Comparison of ENCODE assay signal across 1 cellular context in the genomic region with DNA sequence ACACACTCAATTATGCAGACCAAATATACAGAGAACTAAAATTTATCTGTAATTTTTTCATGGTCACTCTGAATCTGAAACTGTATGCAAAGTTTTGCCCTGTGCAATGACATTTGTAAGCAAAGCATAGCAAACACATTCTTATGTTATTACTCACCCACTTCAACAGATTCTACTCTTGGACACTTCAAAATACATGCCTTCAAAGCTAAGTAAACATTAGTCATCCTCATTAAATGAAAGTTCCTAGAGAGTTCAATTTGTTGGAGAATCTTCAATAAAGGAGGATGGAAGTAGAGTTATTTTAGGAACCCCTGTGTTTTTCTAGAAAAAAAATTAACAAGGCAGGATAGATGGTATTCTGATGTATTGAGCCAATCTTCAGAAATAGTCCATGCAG.
TF ChIP-seq lines count a peak whose summit lies in the region.

No MANE protein-coding gene starts in this region.

TF ChIP-seq in HepG2, 621 proteins besides CTCF, POLR2A, EP300 and RAD21 (continued from another document and continues in another):
- TF ChIP-seq, protein P1, sequence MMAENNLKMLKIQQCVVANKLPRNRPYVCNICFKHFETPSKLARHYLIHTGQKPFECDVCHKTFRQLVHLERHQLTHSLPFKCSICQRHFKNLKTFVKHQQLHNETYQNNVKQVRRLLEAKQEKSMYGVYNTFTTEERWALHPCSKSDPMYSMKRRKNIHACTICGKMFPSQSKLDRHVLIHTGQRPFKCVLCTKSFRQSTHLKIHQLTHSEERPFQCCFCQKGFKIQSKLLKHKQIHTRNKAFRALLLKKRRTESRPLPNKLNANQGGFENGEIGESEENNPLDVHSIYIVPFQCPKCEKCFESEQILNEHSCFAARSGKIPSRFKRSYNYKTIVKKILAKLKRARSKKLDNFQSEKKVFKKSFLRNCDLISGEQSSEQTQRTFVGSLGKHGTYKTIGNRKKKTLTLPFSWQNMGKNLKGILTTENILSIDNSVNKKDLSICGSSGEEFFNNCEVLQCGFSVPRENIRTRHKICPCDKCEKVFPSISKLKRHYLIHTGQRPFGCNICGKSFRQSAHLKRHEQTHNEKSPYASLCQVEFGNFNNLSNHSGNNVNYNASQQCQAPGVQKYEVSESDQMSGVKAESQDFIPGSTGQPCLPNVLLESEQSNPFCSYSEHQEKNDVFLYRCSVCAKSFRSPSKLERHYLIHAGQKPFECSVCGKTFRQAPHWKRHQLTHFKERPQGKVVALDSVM (CRISPR knock-in tag; IDR thresholded peaks at IDR 0.05), result no peak
- TF ChIP-seq NR2F6 (IDR thresholded peaks at IDR 0.05) (0 out of 2 replicates have a peak, but pooled peaks have one; percentile 16), NR2F6 (CRISPR knock-in tag; IDR thresholded peaks at IDR 0.05) (0 out of 2 replicates have a peak, but pooled peaks have one; percentile 10), WIZ (CRISPR knock-in tag; IDR thresholded peaks at IDR 0.05) (no peak), NCOA2 (CRISPR knock-in tag; IDR thresholded peaks at IDR 0.05) (peak; percentile 41), HIVEP1 (CRISPR knock-in tag; IDR thresholded peaks at IDR 0.05) (no peak), TCF7 (IDR thresholded peaks at IDR 0.05; ENCODE audit: low read depth) (peak; percentile 78), THAP8 (CRISPR knock-in tag; IDR thresholded peaks at IDR 0.05; ENCODE audit: borderline replicate concordance) (no peak), HOXA3 (CRISPR knock-in tag; IDR thresholded peaks at IDR 0.05) (no peak), GATAD2A (CRISPR knock-in tag; IDR thresholded peaks at IDR 0.05) (peak; percentile 70), NCOR1 (IDR thresholded peaks at IDR 0.05; ENCODE audit: borderline replicate concordance, low read length) (peak; percentile 45; the same call in 1 of the 2 replicates), HOMEZ (CRISPR knock-in tag; IDR thresholded peaks at IDR 0.05; ENCODE audit: low read depth) (no peak), FOXP1 (IDR thresholded peaks at IDR 0.05) (no peak), FOXP1 (CRISPR knock-in tag; IDR thresholded peaks at IDR 0.05) (0 out of 2 replicates have a peak, but pooled peaks have one; percentile 29), CC2D1A (CRISPR knock-in tag; IDR thresholded peaks at IDR 0.05) (no peak), NR2F1 (CRISPR knock-in tag; IDR thresholded peaks at IDR 0.05) (peak in 1 of 2 experiments; percentile 22; a peak in 1 of 4 replicates), BCL6 (CRISPR knock-in tag; IDR thresholded peaks at IDR 0.05) (peak; percentile 100), HMG20A (CRISPR knock-in tag; IDR thresholded peaks at IDR 0.05; ENCODE audit: borderline replicate concordance) (peak; percentile 90; the same call in 1 of the 2 replicates), TFAP4 (IDR thresholded peaks at IDR 0.05; ENCODE audit: borderline replicate concordance, low read depth) (no peak), CENPX (CRISPR knock-in tag; IDR thresholded peaks at IDR 0.05) (no peak), FOXA3 (CRISPR knock-in tag; IDR thresholded peaks at IDR 0.05) (peak; percentile 88), ELF3 (CRISPR knock-in tag; IDR thresholded peaks at IDR 0.05) (peak; percentile 48; the same call in 1 of the 2 replicates), ZNF660 (CRISPR knock-in tag; IDR thresholded peaks at IDR 0.05; ENCODE audit: borderline replicate concordance, low read depth) (no peak), FOXK1 (CRISPR knock-in tag; IDR thresholded peaks at IDR 0.05; ENCODE audit: borderline replicate concordance, low read depth) (peak; percentile 43; the same call in 1 of the 2 replicates), RFXAP (CRISPR knock-in tag; IDR thresholded peaks at IDR 0.05; ENCODE audit: borderline replicate concordance) (no peak), KLF13 (CRISPR knock-in tag; IDR thresholded peaks at IDR 0.05) (no peak), EHMT2 (IDR thresholded peaks at IDR 0.05; ENCODE audit: borderline replicate concordance, low read depth, low read length) (no peak), RARA (CRISPR knock-in tag; IDR thresholded peaks at IDR 0.05) (peak; percentile 83), THAP11 (CRISPR knock-in tag; IDR thresholded peaks at IDR 0.05) (0 out of 2 replicates have a peak, but pooled peaks have one; percentile 27), ZNF83 (CRISPR knock-in tag; IDR thresholded peaks at IDR 0.05; ENCODE audit: borderline replicate concordance) (no peak), SP5 (CRISPR knock-in tag; IDR thresholded peaks at IDR 0.05; ENCODE audit: borderline replicate concordance, low read depth) (no peak), ATF2 (CRISPR knock-in tag; IDR thresholded peaks at IDR 0.05) (no peak), ZNF570 (CRISPR knock-in tag; IDR thresholded peaks at IDR 0.05; ENCODE audit: borderline replicate concordance) (no peak), MXD4 (CRISPR knock-in tag; IDR thresholded peaks at IDR 0.05) (no peak), ZNF354B (CRISPR knock-in tag; IDR thresholded peaks at IDR 0.05) (no peak), ATF3 (CRISPR knock-in tag; IDR thresholded peaks at IDR 0.05) (peak; percentile 82), ZSCAN9 (CRISPR knock-in tag; IDR thresholded peaks at IDR 0.05; ENCODE audit: borderline replicate concordance) (no peak), MTA1 (CRISPR knock-in tag; IDR thresholded peaks at IDR 0.05; ENCODE audit: borderline replicate concordance) (no peak), ZNF251 (CRISPR knock-in tag; IDR thresholded peaks at IDR 0.05) (no peak), HHEX (CRISPR knock-in tag; IDR thresholded peaks at IDR 0.05) (peak; percentile 70), ZMAT5 (CRISPR knock-in tag; IDR thresholded peaks at IDR 0.05; ENCODE audit: borderline replicate concordance, low read depth) (no peak), TBX3 (IDR thresholded peaks at IDR 0.05; ENCODE audit: borderline replicate concordance) (peak; percentile 63; the same call in 1 of the 2 replicates), FOSL1 (CRISPR knock-in tag; IDR thresholded peaks at IDR 0.05; ENCODE audit: borderline replicate concordance) (peak; percentile 95), DRAP1 (CRISPR knock-in tag; IDR thresholded peaks at IDR 0.05) (no peak), MED8 (CRISPR knock-in tag; IDR thresholded peaks at IDR 0.05; ENCODE audit: insufficient replicate concordance) (no peak)
- TF ChIP-seq, protein P2, sequence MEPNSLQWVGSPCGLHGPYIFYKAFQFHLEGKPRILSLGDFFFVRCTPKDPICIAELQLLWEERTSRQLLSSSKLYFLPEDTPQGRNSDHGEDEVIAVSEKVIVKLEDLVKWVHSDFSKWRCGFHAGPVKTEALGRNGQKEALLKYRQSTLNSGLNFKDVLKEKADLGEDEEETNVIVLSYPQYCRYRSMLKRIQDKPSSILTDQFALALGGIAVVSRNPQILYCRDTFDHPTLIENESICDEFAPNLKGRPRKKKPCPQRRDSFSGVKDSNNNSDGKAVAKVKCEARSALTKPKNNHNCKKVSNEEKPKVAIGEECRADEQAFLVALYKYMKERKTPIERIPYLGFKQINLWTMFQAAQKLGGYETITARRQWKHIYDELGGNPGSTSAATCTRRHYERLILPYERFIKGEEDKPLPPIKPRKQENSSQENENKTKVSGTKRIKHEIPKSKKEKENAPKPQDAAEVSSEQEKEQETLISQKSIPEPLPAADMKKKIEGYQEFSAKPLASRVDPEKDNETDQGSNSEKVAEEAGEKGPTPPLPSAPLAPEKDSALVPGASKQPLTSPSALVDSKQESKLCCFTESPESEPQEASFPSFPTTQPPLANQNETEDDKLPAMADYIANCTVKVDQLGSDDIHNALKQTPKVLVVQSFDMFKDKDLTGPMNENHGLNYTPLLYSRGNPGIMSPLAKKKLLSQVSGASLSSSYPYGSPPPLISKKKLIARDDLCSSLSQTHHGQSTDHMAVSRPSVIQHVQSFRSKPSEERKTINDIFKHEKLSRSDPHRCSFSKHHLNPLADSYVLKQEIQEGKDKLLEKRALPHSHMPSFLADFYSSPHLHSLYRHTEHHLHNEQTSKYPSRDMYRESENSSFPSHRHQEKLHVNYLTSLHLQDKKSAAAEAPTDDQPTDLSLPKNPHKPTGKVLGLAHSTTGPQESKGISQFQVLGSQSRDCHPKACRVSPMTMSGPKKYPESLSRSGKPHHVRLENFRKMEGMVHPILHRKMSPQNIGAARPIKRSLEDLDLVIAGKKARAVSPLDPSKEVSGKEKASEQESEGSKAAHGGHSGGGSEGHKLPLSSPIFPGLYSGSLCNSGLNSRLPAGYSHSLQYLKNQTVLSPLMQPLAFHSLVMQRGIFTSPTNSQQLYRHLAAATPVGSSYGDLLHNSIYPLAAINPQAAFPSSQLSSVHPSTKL (CRISPR knock-in tag; IDR thresholded peaks at IDR 0.05), result peak; percentile 94
- TF ChIP-seq, protein P3, sequence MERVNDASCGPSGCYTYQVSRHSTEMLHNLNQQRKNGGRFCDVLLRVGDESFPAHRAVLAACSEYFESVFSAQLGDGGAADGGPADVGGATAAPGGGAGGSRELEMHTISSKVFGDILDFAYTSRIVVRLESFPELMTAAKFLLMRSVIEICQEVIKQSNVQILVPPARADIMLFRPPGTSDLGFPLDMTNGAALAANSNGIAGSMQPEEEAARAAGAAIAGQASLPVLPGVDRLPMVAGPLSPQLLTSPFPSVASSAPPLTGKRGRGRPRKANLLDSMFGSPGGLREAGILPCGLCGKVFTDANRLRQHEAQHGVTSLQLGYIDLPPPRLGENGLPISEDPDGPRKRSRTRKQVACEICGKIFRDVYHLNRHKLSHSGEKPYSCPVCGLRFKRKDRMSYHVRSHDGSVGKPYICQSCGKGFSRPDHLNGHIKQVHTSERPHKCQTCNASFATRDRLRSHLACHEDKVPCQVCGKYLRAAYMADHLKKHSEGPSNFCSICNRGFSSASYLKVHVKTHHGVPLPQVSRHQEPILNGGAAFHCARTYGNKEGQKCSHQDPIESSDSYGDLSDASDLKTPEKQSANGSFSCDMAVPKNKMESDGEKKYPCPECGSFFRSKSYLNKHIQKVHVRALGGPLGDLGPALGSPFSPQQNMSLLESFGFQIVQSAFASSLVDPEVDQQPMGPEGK (CRISPR knock-in tag; IDR thresholded peaks at IDR 0.05), result no peak
